15 cellular contexts compared by ENCODE assay signal in the genomic region with DNA sequence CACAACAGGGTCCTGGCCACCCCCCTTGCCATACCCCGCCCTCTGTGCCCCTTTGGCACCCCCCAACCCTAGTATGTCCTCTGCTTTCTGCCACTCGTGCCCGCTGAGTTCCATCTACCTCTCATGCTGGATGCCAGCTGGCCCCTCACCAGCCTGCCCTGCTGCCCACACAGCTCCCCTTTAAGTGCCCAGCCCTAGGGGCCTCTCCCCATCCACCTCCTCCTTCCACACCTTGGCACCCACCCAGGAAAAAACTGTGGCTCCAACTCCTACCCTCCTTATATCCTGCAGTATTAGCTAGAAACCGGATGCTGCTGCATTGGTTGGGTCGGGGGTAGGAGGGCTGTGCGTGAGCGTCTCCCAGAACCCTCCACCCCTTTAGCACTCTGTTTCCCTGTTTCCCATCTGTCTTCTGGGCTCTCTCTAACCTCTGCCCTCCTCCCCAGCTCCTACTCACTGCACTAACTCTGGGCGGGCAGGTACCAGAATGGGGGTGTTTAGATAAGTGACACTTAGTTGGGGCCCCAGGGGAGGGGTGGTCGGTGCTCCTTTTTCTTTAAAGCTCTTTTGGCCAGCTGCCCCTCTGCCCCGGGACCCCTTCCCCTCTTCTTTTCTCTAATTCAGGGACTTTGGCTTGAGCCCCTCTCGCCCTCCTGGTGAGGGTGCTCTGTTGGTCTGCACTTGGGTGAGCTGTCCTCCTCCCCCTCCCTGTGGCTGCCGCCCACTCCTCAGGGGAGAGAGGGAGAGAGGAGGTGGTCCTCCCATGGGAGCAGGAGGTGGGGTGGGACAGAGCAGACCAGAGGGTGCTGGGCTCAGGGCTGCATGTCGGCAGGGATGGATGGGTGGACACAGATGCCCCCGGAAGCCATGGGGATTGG. TPM values are rescaled to one million over a fixed set of nuclear protein-coding genes. Genes with fewer than 3 reads are reported as not detected.
DNase-seq lines count a peak whose midpoint lies in the region; ATAC-seq, FAIRE-seq and TF ChIP-seq lines count a peak whose summit lies in the region.
"Had no signal": no experiment of that assay in that cellular context is flagged by ENCODE, and none has a peak within 500 bp of the region (broad histone marks: within the 10 kb centered on the region; RNA-seq: fewer than 3 reads in every experiment).

No MANE protein-coding gene starts in this region.

- dilution Hi-C loops in endothelial cell of umbilical vein (cut with MboI; ENCODE audit: extremely low pct_ligation_motif_present, low sequenced_read_pairs): no loop called here

- H3K36me3 ChIP-seq in endothelial cell of umbilical vein (ENCODE audit: control insufficient read depth in 2 of 2, extremely low read depth in 1 of 2, insufficient read depth in 2 of 2, low read length in 2 of 2) (peaks cover 0 to 43% of the 10 kb centered on the region in 2 experiments), prostate gland (peaks cover 15 to 29% of the 10 kb centered on the region in 2 donors), urinary bladder (ENCODE audit: insufficient read depth) (peaks cover 4% of the 10 kb centered on the region), smooth muscle cell (ENCODE audit: low read depth) (no peaks in the 10 kb centered on the region)

- no peak overlapping the region for H3K4me3 ChIP-seq in endothelial cell of umbilical vein (replicated peaks in 1 of 3; ENCODE audit: insufficient read depth in 1 of 3, low read depth in 1 of 3, low read length in 3 of 3)
- H3K4me3 ChIP-seq in prostate gland: no peak overlapping the region
- no peak overlapping the region for H3K4me3 ChIP-seq in urinary bladder (ENCODE audit: low read depth, low read length)
- no peak overlapping the region for H3K4me3 ChIP-seq in smooth muscle cell
- H3K4me3 ChIP-seq: GM12878 had no signal

- no peak overlapping the region for H3K4me3 Mint-ChIP-seq in activated CD8-positive, alpha-beta T cell treated with anti-CD3 and anti-CD28 coated beads for 36 hours
- H3K4me3 Mint-ChIP-seq in activated CD8-positive, alpha-beta T cell treated with anti-CD3 and anti-CD28 coated beads, Interleukin-2, amount 10 ng/mL, durations not matched to agents 7 days and 5 days: no peak overlapping the region

- no peak overlapping the region for H3K9ac ChIP-seq in endothelial cell of umbilical vein (replicated peaks; ENCODE audit: extremely low read depth, insufficient read depth, low read length)
- H3K9ac ChIP-seq in smooth muscle cell (ENCODE audit: low read depth): no peak overlapping the region

- TSS peak; percentile 23 for BruUV-seq in endothelial cell of umbilical vein (replicated peaks; lab: Mats Ljungman, UMichigan)

- H3K27me3 ChIP-seq in endothelial cell of umbilical vein (ENCODE audit: control insufficient read depth in 2 of 2, insufficient read depth in 2 of 2, low read length in 2 of 2) (no peaks in the 10 kb centered on the region), prostate gland (replicated peaks; ENCODE audit: insufficient read depth) (no peaks in the 10 kb centered on the region), smooth muscle cell (ENCODE audit: low read depth) (no peaks in the 10 kb centered on the region)

- H3K27ac ChIP-seq in endothelial cell of umbilical vein (ENCODE audit: insufficient read depth, low read depth, low read length) (no peak overlapping the region), prostate gland (peak overlapping the region; percentile 11 to 22), urinary bladder (ENCODE audit: low read depth) (peak overlapping the region; percentile 1), smooth muscle cell (ENCODE audit: low read depth) (no peak overlapping the region)

- H3K79me2 ChIP-seq in endothelial cell of umbilical vein (ENCODE audit: control insufficient read depth, insufficient read depth, low read length) (no peaks in the 10 kb centered on the region), smooth muscle cell (ENCODE audit: low read depth) (no peaks in the 10 kb centered on the region)

- H3F3A ChIP-seq in smooth muscle cell (ENCODE audit: low read depth): peaks cover 15% of the 10 kb centered on the region

- H3K9me1 ChIP-seq in endothelial cell of umbilical vein (replicated peaks; ENCODE audit: control insufficient read depth, extremely low read depth, insufficient read depth, low read length): no peaks in the 10 kb centered on the region

- WGBS in prostate gland: 65% methylated on average over 14 of the region's 14 CpGs
- 54% methylated on average over 13 of the region's 14 CpGs for WGBS in urinary bladder
- WGBS in smooth muscle cell (ENCODE audit: low lambda C conversion rate): 92% methylated on average over 14 of the region's 14 CpGs

- H3K4me2 ChIP-seq in endothelial cell of umbilical vein (ENCODE audit: insufficient read depth, low read length): no peak overlapping the region
- no peak overlapping the region for H3K4me2 ChIP-seq in smooth muscle cell

- H3K4me1 ChIP-seq in endothelial cell of umbilical vein (ENCODE audit: control insufficient read depth, extremely low read depth, insufficient read depth, low read length) (no peaks in the 10 kb centered on the region), prostate gland (replicated peaks) (no peaks in the 10 kb centered on the region), urinary bladder (ENCODE audit: insufficient read depth) (no peaks in the 10 kb centered on the region), smooth muscle cell (ENCODE audit: low read depth) (no peaks in the 10 kb centered on the region)

- H3K9me3 ChIP-seq in endothelial cell of umbilical vein (replicated peaks; ENCODE audit: control insufficient read depth, insufficient read depth, low read length) (no peaks in the 10 kb centered on the region), prostate gland (no peaks in the 10 kb centered on the region), smooth muscle cell (replicated peaks; ENCODE audit: low read depth) (no peaks in the 10 kb centered on the region)

- peak overlapping the region; percentile 30 for H3K27ac Mint-ChIP-seq in activated CD8-positive, alpha-beta T cell treated with anti-CD3 and anti-CD28 coated beads for 36 hours
- no peak overlapping the region for H3K27ac Mint-ChIP-seq in activated CD8-positive, alpha-beta T cell treated with anti-CD3 and anti-CD28 coated beads, Interleukin-2, amount 10 ng/mL, durations not matched to agents 7 days and 5 days

- TF ChIP-seq CTCF in activated CD8-positive, alpha-beta T cell treated with anti-CD3 and anti-CD28 coated beads for 36 hours (IDR thresholded peaks at IDR 0.05): no peak
- TF ChIP-seq CTCF in endothelial cell of umbilical vein (IDR thresholded peaks at IDR 0.05; ENCODE audit: extremely low read depth in 1 of 2, insufficient read depth in 1 of 2, low read depth in 1 of 2, low read length in 2 of 2) (no peak), prostate gland (IDR thresholded peaks at IDR 0.05) (no peak), smooth muscle cell (IDR thresholded peaks at IDR 0.05; ENCODE audit: borderline replicate concordance, insufficient read depth, poor library complexity, severe bottlenecking) (no peak)

- DNase-seq in activated CD8-positive, alpha-beta T cell treated with anti-CD3 and anti-CD28 coated beads for 36 hours: no peak
- no peak for DNase-seq in activated CD8-positive, alpha-beta T cell treated with anti-CD3 and anti-CD28 coated beads, Interleukin-2, amount 10 ng/mL, durations not matched to agents 7 days and 5 days
- no peak for DNase-seq in endothelial cell of umbilical vein (ENCODE audit: low read depth, low spot score)
- DNase-seq in prostate gland (ENCODE audit: low spot score): no peak
- DNase-seq in smooth muscle cell (lab: John Stamatoyannopoulos, UW; ENCODE audit: unreplicated experiment): no peak
- DNase-seq in stimulated activated naive CD4-positive, alpha-beta T cell (lab: John Stamatoyannopoulos, UW): no peak
- DNase-seq: activated CD4-positive, CD25-positive, alpha-beta regulatory T cell treated with anti-CD3 and anti-CD28 coated beads, Interleukin-2, amount 50 U/mL, for 72 hours; activated T-cell treated with anti-CD3 and anti-CD28 coated beads, Interleukin-2, amount 50 U/mL, for 1 hour; foreskin melanocyte; Karpas-422; retina had no signal

- FAIRE-seq in endothelial cell of umbilical vein (lab: Jason Lieb, UNC): no peak
- FAIRE-seq: GM12878, islet of Langerhans had no signal

- H4K20me1 ChIP-seq in endothelial cell of umbilical vein (replicated peaks; ENCODE audit: control insufficient read depth, extremely low read depth, insufficient read depth, low read length) (no peaks in the 10 kb centered on the region), smooth muscle cell (ENCODE audit: low read depth) (no peaks in the 10 kb centered on the region)

- H2AFZ ChIP-seq in endothelial cell of umbilical vein (ENCODE audit: low read depth, low read length): no peak overlapping the region
- no peak overlapping the region for H2AFZ ChIP-seq in smooth muscle cell (ENCODE audit: low read depth)

- peaks cover 24% of the 10 kb centered on the region for H3K4me1 Mint-ChIP-seq in activated CD8-positive, alpha-beta T cell treated with anti-CD3 and anti-CD28 coated beads for 36 hours (ENCODE audit: low read depth)
- peaks cover 17% of the 10 kb centered on the region for H3K4me1 Mint-ChIP-seq in activated CD8-positive, alpha-beta T cell treated with anti-CD3 and anti-CD28 coated beads, Interleukin-2, amount 10 ng/mL, durations not matched to agents 7 days and 5 days (ENCODE audit: low read depth)

- ATAC-seq in activated CD8-positive, alpha-beta T cell treated with anti-CD3 and anti-CD28 coated beads for 36 hours: no peak
- ATAC-seq in activated CD8-positive, alpha-beta T cell treated with anti-CD3 and anti-CD28 coated beads, Interleukin-2, amount 10 ng/mL, durations not matched to agents 7 days and 5 days: no peak
- ATAC-seq in HG03095 (IDR thresholded peaks at IDR 0.05; ENCODE audit: unreplicated experiment): no peak
- ATAC-seq: GM12878 had no signal

- H3K9me3 Mint-ChIP-seq in activated CD8-positive, alpha-beta T cell treated with anti-CD3 and anti-CD28 coated beads for 36 hours: no peaks in the 10 kb centered on the region
- no peaks in the 10 kb centered on the region for H3K9me3 Mint-ChIP-seq in activated CD8-positive, alpha-beta T cell treated with anti-CD3 and anti-CD28 coated beads, Interleukin-2, amount 10 ng/mL, durations not matched to agents 7 days and 5 days (ENCODE audit: insufficient read depth)

- POLR2A ChIA-PET in activated CD8-positive, alpha-beta T cell treated with anti-CD3 and anti-CD28 coated beads for 36 hours (lab: Charles Lee): interaction anchor here (1.1 to 1.6 kb wide), 2 partner anchors 10 kb away, joined by 4 read pairs; a partner anchor contains a TSS
- POLR2A ChIA-PET in activated CD8-positive, alpha-beta T cell treated with anti-CD3 and anti-CD28 coated beads, Interleukin-2, amount 10 ng/mL, durations not matched to agents 7 days and 5 days (lab: Charles Lee): interaction anchor here (1.2 to 1.3 kb wide), 2 partner anchors 14 to 32 kb away, joined by 3 to 5 read pairs; no protein-coding TSS in a partner anchor
- POLR2A ChIA-PET in endothelial cell of umbilical vein (lab: Charles Lee): no interaction called here

- TF ChIP-seq POLR2A in endothelial cell of umbilical vein (IDR thresholded peaks at IDR 0.05; ENCODE audit: low read depth, low read length) (no peak), prostate gland (IDR thresholded peaks at IDR 0.05) (no peak)

- H3K36me3 Mint-ChIP-seq in activated CD8-positive, alpha-beta T cell treated with anti-CD3 and anti-CD28 coated beads for 36 hours (ENCODE audit: low read depth): peaks cover 23% of the 10 kb centered on the region
- H3K36me3 Mint-ChIP-seq in activated CD8-positive, alpha-beta T cell treated with anti-CD3 and anti-CD28 coated beads, Interleukin-2, amount 10 ng/mL, durations not matched to agents 7 days and 5 days (ENCODE audit: low read depth): peaks cover 19% of the 10 kb centered on the region

- H3K27me3 Mint-ChIP-seq in activated CD8-positive, alpha-beta T cell treated with anti-CD3 and anti-CD28 coated beads for 36 hours: no peaks in the 10 kb centered on the region
- no peaks in the 10 kb centered on the region for H3K27me3 Mint-ChIP-seq in activated CD8-positive, alpha-beta T cell treated with anti-CD3 and anti-CD28 coated beads, Interleukin-2, amount 10 ng/mL, durations not matched to agents 7 days and 5 days (ENCODE audit: low read depth)

- CTCF ChIA-PET in activated CD8-positive, alpha-beta T cell treated with anti-CD3 and anti-CD28 coated beads for 36 hours (lab: Charles Lee): interaction anchor here (1.0 to 1.6 kb wide), 2 partner anchors 16 to 23 kb away, joined by 3 to 8 read pairs; no protein-coding TSS in a partner anchor
- CTCF ChIA-PET in activated CD8-positive, alpha-beta T cell treated with anti-CD3 and anti-CD28 coated beads, Interleukin-2, amount 10 ng/mL, durations not matched to agents 7 days and 5 days (lab: Charles Lee): interaction anchor here (1.2 kb wide), 2 partner anchors 16 to 77 kb away, joined by 5 read pairs; no protein-coding TSS in a partner anchor
- CTCF ChIA-PET in endothelial cell of umbilical vein (lab: Charles Lee): interaction anchor here (0.6 to 2.8 kb wide), 7 partner anchors 10 to 55 kb away, joined by 3 to 8 read pairs (median 4); a partner anchor contains a TSS

- intact Hi-C loops in activated CD8-positive, alpha-beta T cell treated with anti-CD3 and anti-CD28 coated beads for 36 hours (cut with micrococcal nuclease): no loop called here
- intact Hi-C loops in endothelial cell of umbilical vein (cut with micrococcal nuclease) (no loop called here), prostate gland (cut with DNase I) (no loop called here)

RNA-seq across cellular contexts. Expression of a gene that starts 9.9 kb away (rescaled TPM):
- total RNA-seq in activated CD8-positive, alpha-beta T cell treated with anti-CD3 and anti-CD28 coated beads for 36 hours: 1 to 10 TPM; 6.0 to 6.5 TPM
- 1 to 10 TPM; 4.1 to 4.9 TPM for total RNA-seq in activated CD8-positive, alpha-beta T cell treated with anti-CD3 and anti-CD28 coated beads, Interleukin-2, amount 10 ng/mL, durations not matched to agents 7 days and 5 days
- total RNA-seq in endothelial cell of umbilical vein (5.2 and 6.1 TPM in 2 replicates), prostate gland (10 to 100 TPM; 10.7 to 35.2 TPM), urinary bladder (2.0 TPM), smooth muscle cell (6.0 and 12.5 TPM in 2 replicates)
- polyA plus RNA-seq in endothelial cell of umbilical vein (2.3 and 2.5 TPM in 2 replicates), urinary bladder (18.1 TPM), smooth muscle cell (18.4 and 19.5 TPM in 2 replicates)
- polyA plus RNA-seq in endothelial cell of umbilical vein (2011; cell fraction: cytosol; rRNA removed): 2.5 and 3.0 TPM in 2 replicates
- polyA plus RNA-seq in endothelial cell of umbilical vein (2011; cell fraction: nucleus; rRNA removed): 7.6 and 11.8 TPM in 2 replicates
- polyA plus RNA-seq in endothelial cell of umbilical vein (2012): 5.3 and 8.8 TPM in 2 replicates
- 2.2 and 3.5 TPM in 2 replicates for polyA minus RNA-seq in endothelial cell of umbilical vein
- polyA minus RNA-seq in endothelial cell of umbilical vein (2011; cell fraction: cytosol; rRNA and poly(A)+ RNA removed): 3.9 TPM
- 6.3 and 11.7 TPM in 2 replicates for polyA minus RNA-seq in endothelial cell of umbilical vein (2011; cell fraction: nucleus; rRNA and poly(A)+ RNA removed)

RNA-seq across cellular contexts. Expression of a gene that starts 27.7 kb away (rescaled TPM):
- total RNA-seq in activated CD8-positive, alpha-beta T cell treated with anti-CD3 and anti-CD28 coated beads for 36 hours: 10 to 100 TPM; 11.1 to 13.8 TPM
- 1 to 10 TPM; 8.7 to 9.7 TPM for total RNA-seq in activated CD8-positive, alpha-beta T cell treated with anti-CD3 and anti-CD28 coated beads, Interleukin-2, amount 10 ng/mL, durations not matched to agents 7 days and 5 days
- total RNA-seq in endothelial cell of umbilical vein (24.9 and 29.6 TPM in 2 replicates), prostate gland (10 to 100 TPM; 35.2 to 79.8 TPM), urinary bladder (35.5 TPM), smooth muscle cell (15.6 and 25.4 TPM in 2 replicates)
- polyA plus RNA-seq in endothelial cell of umbilical vein (17.4 and 18.8 TPM in 2 replicates), urinary bladder (76.3 TPM), smooth muscle cell (17.6 and 21.2 TPM in 2 replicates)
- 17.9 and 18.5 TPM in 2 replicates for polyA plus RNA-seq in endothelial cell of umbilical vein (2011; cell fraction: cytosol; rRNA removed)
- polyA plus RNA-seq in endothelial cell of umbilical vein (2011; cell fraction: nucleus; rRNA removed): 14.3 and 20.5 TPM in 2 replicates
- 22.3 and 27.8 TPM in 2 replicates for polyA plus RNA-seq in endothelial cell of umbilical vein (2012)
- 18.1 and 19.7 TPM in 2 replicates for polyA minus RNA-seq in endothelial cell of umbilical vein
- polyA minus RNA-seq in endothelial cell of umbilical vein (2011; cell fraction: cytosol; rRNA and poly(A)+ RNA removed): 7.4 TPM
- polyA minus RNA-seq in endothelial cell of umbilical vein (2011; cell fraction: nucleus; rRNA and poly(A)+ RNA removed): 6.3 and 8.5 TPM in 2 replicates

RNA-seq across cellular contexts. Expression of a gene that starts 31.3 kb away (rescaled TPM):
- 10 to 100 TPM; 69.0 to 70.1 TPM for total RNA-seq in activated CD8-positive, alpha-beta T cell treated with anti-CD3 and anti-CD28 coated beads for 36 hours
- 10 to 100 TPM; 80.5 to 83.2 TPM for total RNA-seq in activated CD8-positive, alpha-beta T cell treated with anti-CD3 and anti-CD28 coated beads, Interleukin-2, amount 10 ng/mL, durations not matched to agents 7 days and 5 days
- 90.8 and 95.0 TPM in 2 replicates for total RNA-seq in endothelial cell of umbilical vein
- polyA plus RNA-seq in endothelial cell of umbilical vein: 27.7 and 30.9 TPM in 2 replicates
- 44.4 and 44.8 TPM in 2 replicates for polyA plus RNA-seq in endothelial cell of umbilical vein (2011; cell fraction: cytosol; rRNA removed)
- polyA plus RNA-seq in endothelial cell of umbilical vein (2011; cell fraction: nucleus; rRNA removed): 136 and 195 TPM in 2 replicates
- 67.5 and 74.7 TPM in 2 replicates for polyA plus RNA-seq in endothelial cell of umbilical vein (2012)
- 36.7 and 37.8 TPM in 2 replicates for polyA minus RNA-seq in endothelial cell of umbilical vein
- polyA minus RNA-seq in endothelial cell of umbilical vein (2011; cell fraction: cytosol; rRNA and poly(A)+ RNA removed): 29.3 TPM
- 39.9 and 47.9 TPM in 2 replicates for polyA minus RNA-seq in endothelial cell of umbilical vein (2011; cell fraction: nucleus; rRNA and poly(A)+ RNA removed)
- 100 to 1,000 TPM in 1 of 2 donors, 10 to 100 TPM in 1; 77.0 to 112 TPM for total RNA-seq in prostate gland
- 81.3 TPM for total RNA-seq in urinary bladder
- polyA plus RNA-seq in urinary bladder: 70.9 TPM
- 74.9 and 79.0 TPM in 2 replicates for total RNA-seq in smooth muscle cell
- polyA plus RNA-seq in smooth muscle cell: 24.6 and 26.0 TPM in 2 replicates

RNA-seq across cellular contexts. Expression of a gene that starts 36.3 kb away (rescaled TPM):
- 10 to 100 TPM; 90.2 to 96.4 TPM for total RNA-seq in activated CD8-positive, alpha-beta T cell treated with anti-CD3 and anti-CD28 coated beads for 36 hours
- 10 to 100 TPM; 93.4 to 96.7 TPM for total RNA-seq in activated CD8-positive, alpha-beta T cell treated with anti-CD3 and anti-CD28 coated beads, Interleukin-2, amount 10 ng/mL, durations not matched to agents 7 days and 5 days
- total RNA-seq in endothelial cell of umbilical vein (120 and 124 TPM in 2 replicates), prostate gland (100 to 1,000 TPM in 1 of 2 donors, 10 to 100 TPM in 1; 55.2 to 167 TPM), urinary bladder (45.8 TPM), smooth muscle cell (68.2 and 76.9 TPM in 2 replicates)
- polyA plus RNA-seq in endothelial cell of umbilical vein (120 and 122 TPM in 2 replicates), urinary bladder (52.4 TPM), smooth muscle cell (74.9 and 77.2 TPM in 2 replicates)
- polyA plus RNA-seq in endothelial cell of umbilical vein (2011; cell fraction: cytosol; rRNA removed): 98.6 and 101 TPM in 2 replicates
- polyA plus RNA-seq in endothelial cell of umbilical vein (2011; cell fraction: nucleus; rRNA removed): 353 and 444 TPM in 2 replicates
- polyA plus RNA-seq in endothelial cell of umbilical vein (2012): 97.1 and 98.7 TPM in 2 replicates
- 152 and 208 TPM in 2 replicates for polyA minus RNA-seq in endothelial cell of umbilical vein
- polyA minus RNA-seq in endothelial cell of umbilical vein (2011; cell fraction: cytosol; rRNA and poly(A)+ RNA removed): 84.2 TPM
- polyA minus RNA-seq in endothelial cell of umbilical vein (2011; cell fraction: nucleus; rRNA and poly(A)+ RNA removed): 180 and 192 TPM in 2 replicates

RNA-seq across cellular contexts. Expression of a gene that starts 49.9 kb away (rescaled TPM):
- total RNA-seq in activated CD8-positive, alpha-beta T cell treated with anti-CD3 and anti-CD28 coated beads for 36 hours: 10 to 100 TPM; 75.1 to 75.6 TPM
- total RNA-seq in activated CD8-positive, alpha-beta T cell treated with anti-CD3 and anti-CD28 coated beads, Interleukin-2, amount 10 ng/mL, durations not matched to agents 7 days and 5 days: 10 to 100 TPM; 66.2 to 67.7 TPM
- total RNA-seq in endothelial cell of umbilical vein (91.2 and 107 TPM in 2 replicates), prostate gland (10 to 100 TPM; 59.8 to 94.3 TPM), urinary bladder (45.4 TPM), smooth muscle cell (25.6 and 33.3 TPM in 2 replicates)
- polyA plus RNA-seq in endothelial cell of umbilical vein (59.9 and 64.1 TPM in 2 replicates), urinary bladder (64.2 TPM), smooth muscle cell (54.2 and 59.5 TPM in 2 replicates)
- polyA plus RNA-seq in endothelial cell of umbilical vein (2011; cell fraction: cytosol; rRNA removed): 42.1 and 43.5 TPM in 2 replicates
- polyA plus RNA-seq in endothelial cell of umbilical vein (2011; cell fraction: nucleus; rRNA removed): 173 and 182 TPM in 2 replicates
- 63.5 and 73.6 TPM in 2 replicates for polyA plus RNA-seq in endothelial cell of umbilical vein (2012)
- polyA minus RNA-seq in endothelial cell of umbilical vein: 68.1 and 70.7 TPM in 2 replicates
- polyA minus RNA-seq in endothelial cell of umbilical vein (2011; cell fraction: cytosol; rRNA and poly(A)+ RNA removed): 18.6 TPM
- 51.7 and 69.2 TPM in 2 replicates for polyA minus RNA-seq in endothelial cell of umbilical vein (2011; cell fraction: nucleus; rRNA and poly(A)+ RNA removed)

Comparison
In these comparisons a context has a peak if more than half of its experiments do, and no peak if none do; other contexts are left out.
1. H3K27ac ChIP-seq: peak in prostate gland (2 of 2) and urinary bladder (single experiment); none in endothelial cell of umbilical vein (single experiment) and smooth muscle cell (single experiment).